Comparison of ENCODE assay signal across 8 cellular contexts in the genomic region with DNA sequence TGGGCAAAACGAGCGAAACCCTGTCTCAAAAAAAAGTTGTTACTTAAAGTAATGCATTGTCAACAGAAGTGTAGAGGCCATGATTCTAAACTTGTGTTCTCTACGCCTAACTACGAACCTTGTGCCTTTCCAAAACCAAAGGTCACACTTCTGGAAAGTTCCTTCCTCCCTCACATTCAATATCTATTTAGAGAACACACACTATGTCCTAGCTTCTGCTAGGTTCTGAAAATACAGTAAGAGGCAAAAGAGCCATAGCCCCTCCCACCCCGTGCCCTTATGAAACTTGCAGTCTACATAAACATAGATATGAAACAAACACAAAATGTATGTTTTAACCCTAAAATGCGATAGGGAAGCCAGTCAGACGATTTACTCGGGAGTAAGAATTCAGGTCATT. TPM values are rescaled to one million over a fixed set of nuclear protein-coding genes. Genes with fewer than 3 reads are reported as not detected.
DNase-seq lines count a peak whose midpoint lies in the region; ATAC-seq and TF ChIP-seq lines count a peak whose summit lies in the region.

No MANE protein-coding gene starts in this region.

- peak overlapping the region; percentile 55 for H3K4me3 ChIP-seq in astrocyte of the cerebellum (ENCODE audit: low read depth, low read length)
- peak overlapping the region; percentile 49 to 76 (median 60) for H3K4me3 ChIP-seq in right lobe of liver

- WGBS in right lobe of liver (ENCODE audit: insufficient coverage, low coverage, low lambda C conversion rate, missing lambda C conversion rate), result 9% methylated on average over 7 of the region's 8 CpGs

- intact Hi-C loops in right lobe of liver (cut with DNase I), result no loop called here

- H3K9me3 ChIP-seq in ES-I3 (ENCODE audit: control insufficient read depth, insufficient read depth, low read length), result no peaks in the 10 kb centered on the region
- H3K9me3 ChIP-seq in right lobe of liver, result no peaks in the 10 kb centered on the region

- peak; percentile 4 for ATAC-seq in HG02943 (IDR thresholded peaks at IDR 0.05; ENCODE audit: low read depth, unreplicated experiment)
- ATAC-seq in right lobe of liver, result peak; percentile 12 to 27 (median 20)

- peaks cover 3% of the 10 kb centered on the region for H3K27me3 Mint-ChIP-seq in type B pancreatic cell

- H3K36me3 ChIP-seq in ES-I3 (ENCODE audit: insufficient read depth, low read length) (no peaks in the 10 kb centered on the region), right lobe of liver (no peaks in the 10 kb centered on the region)

- H3K4me3 Mint-ChIP-seq in type B pancreatic cell, result peak overlapping the region; percentile 93

- H3K27ac Mint-ChIP-seq in type B pancreatic cell, result peak overlapping the region; percentile 81

- H3K27ac ChIP-seq in right lobe of liver, result peak overlapping the region; percentile 72 to 86 (median 83)

- H3K9me3 Mint-ChIP-seq in type B pancreatic cell, result no peaks in the 10 kb centered on the region

- H3K9ac ChIP-seq in ES-I3 (ENCODE audit: low read depth, low read length), result peak overlapping the region; percentile 67; the same call in 1 of the 2 replicates

- in situ Hi-C loops in astrocyte of the cerebellum (cut with HindIII; ENCODE audit: low sequenced_read_pairs), result loop anchor here (10.0 to 25.0 kb wide), 2 partner anchors 509 to 727 kb away; no protein-coding TSS in a partner anchor

- H3K4me1 ChIP-seq in ES-I3 (ENCODE audit: insufficient read depth, low read length) (no peaks in the 10 kb centered on the region), right lobe of liver (peaks cover 0 to 5% (median 2%) of the 10 kb centered on the region in 4 donors)

- no peak for TF ChIP-seq POLR2A in right lobe of liver (IDR thresholded peaks at IDR 0.05)

- no peaks in the 10 kb centered on the region for H3K27me3 ChIP-seq in right lobe of liver

- DNase-seq in astrocyte of the cerebellum (ENCODE audit: low read depth) (no peak), right lobe of liver (no peak), type B pancreatic cell (ENCODE audit: extremely low spot score, unreplicated experiment) (no peak), DMS153 (lab: John Stamatoyannopoulos, UW) (no peak), NCI-H446 treated with DMSO at 0.1 percent for 48 hours (lab: John Stamatoyannopoulos, UW) (no peak)
- no peak for DNase-seq in activated CD4-positive, alpha-beta T cell treated with anti-CD3 and anti-CD28 coated beads for 4 hours

- peaks cover 11% of the 10 kb centered on the region for H3K4me1 Mint-ChIP-seq in type B pancreatic cell (ENCODE audit: unreplicated experiment)

- H3K36me3 Mint-ChIP-seq in type B pancreatic cell, result no peaks in the 10 kb centered on the region

- TF ChIP-seq CTCF in astrocyte of the cerebellum (IDR thresholded peaks at IDR 0.05; ENCODE audit: low read depth, low read length, missing control alignments) (no peak), right lobe of liver (IDR thresholded peaks at IDR 0.05) (no peak), type B pancreatic cell (conservative IDR thresholded peaks at IDR 0.05) (no peak)

RNA-seq across cellular contexts. Expression of a gene that starts 36.4 kb away (rescaled TPM):
- total RNA-seq in right lobe of liver (10 to 100 TPM in 5 of 6 experiments, 1 to 10 TPM in 1; 8.2 to 17.3 (median 11.3) TPM), type B pancreatic cell (ENCODE audit: low replicate concordance) (27.0 and 36.9 TPM in 2 replicates)
